Comparison of ENCODE assay signal across 8 cellular contexts in the genomic region with DNA sequence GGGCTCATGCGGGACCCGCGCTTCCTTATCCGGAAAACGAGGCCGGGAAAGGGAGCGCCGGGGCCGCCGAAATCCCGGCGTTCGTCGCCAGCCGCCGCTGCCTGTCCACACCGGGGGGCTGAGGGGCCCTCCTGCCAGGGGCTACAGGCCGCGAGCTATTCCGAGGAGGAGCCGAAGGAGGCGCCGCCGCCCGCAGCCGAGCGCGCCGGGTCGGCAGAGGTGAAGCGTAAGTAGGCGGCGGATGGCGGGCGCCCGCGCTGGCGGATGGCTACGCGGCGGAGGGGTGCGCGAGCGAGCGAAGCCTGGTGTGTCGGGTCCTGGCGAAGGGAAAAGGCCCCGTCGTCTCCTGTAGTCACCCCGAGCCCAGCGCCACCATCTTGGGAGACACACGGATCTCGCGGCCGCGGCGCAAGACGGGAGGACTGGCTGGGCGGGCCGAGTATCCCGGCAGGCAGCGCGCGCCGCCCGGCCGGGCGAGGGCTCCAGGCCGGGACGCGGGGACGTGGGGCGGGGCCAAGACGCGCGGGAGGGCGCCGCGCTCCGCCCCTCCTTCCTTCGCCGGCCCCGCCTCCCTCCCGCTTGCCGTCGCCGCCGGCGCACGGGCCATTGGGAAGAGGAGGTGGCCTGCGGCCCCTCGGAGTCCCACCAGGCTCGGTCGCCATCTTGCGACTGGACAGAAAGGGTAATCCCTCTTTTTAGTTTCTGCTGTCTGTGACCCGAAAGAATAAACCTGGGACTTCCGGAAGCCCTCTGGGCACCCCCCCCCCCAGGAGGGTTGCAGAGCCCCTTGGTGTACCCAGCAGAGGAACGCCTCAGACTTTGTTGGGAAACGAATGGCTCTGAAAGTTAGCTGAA. TPM values are rescaled to one million over a fixed set of nuclear protein-coding genes. Genes with fewer than 3 reads are reported as not detected.
DNase-seq lines count a peak whose midpoint lies in the region; ATAC-seq and TF ChIP-seq lines count a peak whose summit lies in the region.

TSS of gene UBE3A (minus strand) at position 424 of the 855 bp plus-strand sequence. CDS start 29,917 bp downstream, outside the sequence.

- CTCF ChIA-PET in BJ (lab: Yijun Ruan, JAX): no interaction called here

- peak within 1 kb of the TSS; percentile 90 for H3K27ac ChIP-seq in cingulate gyrus (ENCODE audit: low read depth, low read length)

- ATAC-seq in HG03439 (IDR thresholded peaks at IDR 0.05; ENCODE audit: unreplicated experiment): peak; percentile 89

- peak within 1 kb of the TSS; percentile 99 for H3K4me3 ChIP-seq in BJ (ENCODE audit: low read depth, low read length)

- DNase-seq in BJ (ENCODE audit: low read depth): peak; percentile 60
- DNase-seq in GM19238 (ENCODE audit: insufficient read length, low spot score): peak; percentile 76
- DNase-seq in NCI-H510A (lab: John Stamatoyannopoulos, UW): peak; percentile 77
- peak; percentile 90 for DNase-seq in activated CD4-positive, alpha-beta T cell treated with anti-CD3 and anti-CD28 coated beads for 48 hours
- DNase-seq in kidney tubule cell (ENCODE audit: low spot score): peak; percentile 94
- DNase-seq in stimulated activated CD4-positive, alpha-beta T cell treated with anti-CD3 and anti-CD28 coated beads, Interleukin-1b, Interleukin-23, amount 100 ng/mL, for 1 hour (ENCODE audit: low read depth in 2 of 2): peak; percentile 65 to 81

- no peaks in the 10 kb centered on the region for H3K27me3 ChIP-seq in BJ (ENCODE audit: control insufficient read depth, insufficient read depth, low read length)

- peak; percentile 26; the same call in 1 of the 2 replicates for TF ChIP-seq CTCF in BJ (IDR thresholded peaks at IDR 0.05; ENCODE audit: insufficient read depth, low read depth, low read length)

- POLR2A ChIA-PET in BJ (lab: Charles Lee): no interaction called here

- no peaks in the 10 kb centered on the region for H3K36me3 ChIP-seq in BJ (ENCODE audit: control insufficient read depth, insufficient read depth, low read length)

RNA-seq across cellular contexts. Expression of gene UBE3A, which starts in this region (rescaled TPM):
- 23.5 and 36.2 TPM in 2 replicates for polyA plus RNA-seq in BJ (2011; rRNA removed)
- 53.2 and 58.2 TPM in 2 replicates for polyA minus RNA-seq in BJ (2011; rRNA and poly(A)+ RNA removed)

Comparison
In these comparisons a context has a peak if more than half of its experiments do, and no peak if none do; other contexts are left out.
1. Peak in every context shown above with its lines: DNase-seq, ATAC-seq, H3K4me3 ChIP-seq and H3K27ac ChIP-seq.